ENCODE assay signal across 8 cellular contexts in the genomic region with DNA sequence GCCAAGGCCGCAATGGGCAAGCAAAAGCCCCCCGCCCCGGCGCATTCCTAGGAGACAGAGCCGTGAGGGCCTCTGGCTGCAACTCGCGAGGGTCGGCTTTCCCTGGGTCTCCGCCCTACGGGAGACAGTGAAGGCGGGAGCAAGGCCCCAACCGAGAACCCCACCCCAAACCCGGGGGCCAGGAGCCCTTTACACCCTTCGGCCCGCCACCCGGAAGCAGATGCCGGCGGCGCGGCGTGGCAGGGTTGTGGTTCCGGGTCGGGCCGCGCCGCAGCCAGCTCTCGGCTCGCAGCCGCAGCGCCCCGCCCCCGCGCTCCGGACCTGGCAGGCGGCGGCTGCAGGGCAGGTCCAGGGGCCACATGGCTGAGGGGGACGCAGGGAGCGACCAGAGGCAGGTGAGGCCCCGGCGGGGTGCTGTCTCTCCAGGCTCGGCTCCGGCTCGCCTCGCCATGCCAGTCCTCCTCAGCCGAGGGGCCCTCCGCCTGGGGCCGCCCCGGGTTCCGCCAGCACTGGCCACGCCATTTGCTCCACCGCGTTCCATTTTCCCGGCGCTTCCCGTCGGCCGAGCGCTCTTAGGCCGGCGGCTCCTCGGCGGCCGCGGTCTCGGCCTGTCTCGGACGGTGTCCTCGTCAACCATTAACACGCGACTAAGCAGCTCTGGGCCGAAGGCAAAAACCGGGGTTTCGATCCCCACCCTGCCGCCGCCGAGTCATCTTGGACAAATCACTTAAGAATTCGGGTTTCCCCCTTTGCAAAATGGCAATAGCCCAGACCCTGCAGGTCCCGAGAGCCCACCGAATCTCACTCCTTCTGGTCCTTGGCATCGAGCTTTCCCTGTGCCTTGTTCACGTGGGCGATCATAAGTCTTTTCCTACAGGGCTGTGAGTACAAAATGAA. TPM values are rescaled to one million over a fixed set of nuclear protein-coding genes. Genes with fewer than 3 reads are reported as not detected.
A peak's percentile ranks its signal among the peaks of the same experiment; 100 is the strongest.
DNase-seq lines count a peak whose midpoint lies in the region; FAIRE-seq and TF ChIP-seq lines count a peak whose summit lies in the region.

A gene with protein sequence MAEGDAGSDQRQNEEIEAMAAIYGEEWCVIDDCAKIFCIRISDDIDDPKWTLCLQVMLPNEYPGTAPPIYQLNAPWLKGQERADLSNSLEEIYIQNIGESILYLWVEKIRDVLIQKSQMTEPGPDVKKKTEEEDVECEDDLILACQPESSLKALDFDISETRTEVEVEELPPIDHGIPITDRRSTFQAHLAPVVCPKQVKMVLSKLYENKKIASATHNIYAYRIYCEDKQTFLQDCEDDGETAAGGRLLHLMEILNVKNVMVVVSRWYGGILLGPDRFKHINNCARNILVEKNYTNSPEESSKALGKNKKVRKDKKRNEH (plus strand): TSS at position 273 of the 897 bp plus-strand sequence. CDS start 87 bp downstream, at position 360.

- H2BK120ac ChIP-seq in trophoblast cell (ENCODE audit: insufficient read depth, low read length, poor library complexity), result peak within 1 kb of the TSS; percentile 48

- no peaks in the 10 kb centered on the region for H4K20me1 ChIP-seq in MM.1S (ENCODE audit: insufficient read depth, low read length)

- H3K36me3 ChIP-seq in MM.1S (replicated peaks; ENCODE audit: insufficient read depth, low read length), result no peaks in the 10 kb centered on the region
- H3K36me3 ChIP-seq in adipocyte (ENCODE audit: control insufficient read depth, insufficient read depth, low read length, severe bottlenecking), result peaks cover 8% of the 10 kb centered on the region
- peaks cover 0 to under 1% of the 10 kb centered on the region in 2 experiments for H3K36me3 ChIP-seq in trophoblast cell (ENCODE audit: control insufficient read depth in 1 of 2, insufficient read depth in 2 of 2, low read length in 2 of 2)
- H3K36me3 ChIP-seq in tibial artery, result peaks cover 0 to 10% (median 2%) of the 10 kb centered on the region in 3 donors

- FAIRE-seq in H54 (lab: Jason Lieb, UNC), result no peak

- H3K4me1 ChIP-seq in MM.1S (ENCODE audit: low read length), result no peaks in the 10 kb centered on the region; the same call in 1 of the 2 replicates
- peaks cover 16% of the 10 kb centered on the region for H3K4me1 ChIP-seq in adipocyte (ENCODE audit: control insufficient read depth, insufficient read depth, low read length)
- no peaks in the 10 kb centered on the region for H3K4me1 ChIP-seq in trophoblast cell (ENCODE audit: control insufficient read depth in 1 of 2, insufficient read depth in 2 of 2, low read length in 2 of 2)
- H3K4me1 ChIP-seq in tibial artery, result peaks cover 0 to 16% (median 3%) of the 10 kb centered on the region in 4 donors

- H4K8ac ChIP-seq in trophoblast cell (ENCODE audit: low read depth, low read length), result peak within 1 kb of the TSS; percentile 91

- peak within 1 kb of the TSS; percentile 77 for H2BK5ac ChIP-seq in trophoblast cell (ENCODE audit: low read depth, low read length, poor library complexity)

- H3K27me3 ChIP-seq in MM.1S (replicated peaks; ENCODE audit: insufficient read depth, low read length) (peaks cover 3% of the 10 kb centered on the region; the same call in 1 of the 2 replicates), adipocyte (replicated peaks; ENCODE audit: control insufficient read depth, insufficient read depth, low read length) (peaks cover 18% of the 10 kb centered on the region), trophoblast cell (ENCODE audit: insufficient read depth, low read length) (no peaks in the 10 kb centered on the region), tibial artery (peaks cover 0 to 2% of the 10 kb centered on the region in 2 donors)

- H4K91ac ChIP-seq in trophoblast cell (ENCODE audit: low read depth, low read length), result peak within 1 kb of the TSS; percentile 84

- H2BK12ac ChIP-seq in trophoblast cell (ENCODE audit: low read length), result no peak within 1 kb of the TSS

- H3K9ac ChIP-seq in MM.1S (ENCODE audit: low read length), result peak within 1 kb of the TSS; percentile 68
- H3K9ac ChIP-seq in adipocyte (ENCODE audit: low read length), result peak within 1 kb of the TSS; percentile 93
- peak within 1 kb of the TSS; percentile 86 for H3K9ac ChIP-seq in trophoblast cell (ENCODE audit: low read length)

- H4K12ac ChIP-seq in trophoblast cell (ENCODE audit: low read depth, low read length), result peak within 1 kb of the TSS; percentile 82

- H3K18ac ChIP-seq in trophoblast cell (ENCODE audit: low read length), result peak within 1 kb of the TSS; percentile 70

- H2AFZ ChIP-seq in MM.1S (ENCODE audit: low read length), result peak within 1 kb of the TSS; percentile 99
- peak within 1 kb of the TSS; percentile 71 for H2AFZ ChIP-seq in trophoblast cell (ENCODE audit: insufficient read depth, low read length, poor library complexity)

- H3K4me3 ChIP-seq in MM.1S (ENCODE audit: low read length) (peak within 1 kb of the TSS; percentile 78), adipocyte (ENCODE audit: low read length) (peak within 1 kb of the TSS; percentile 89), trophoblast cell (ENCODE audit: low read depth, low read length) (peak within 1 kb of the TSS; percentile 91), tibial artery (peak within 1 kb of the TSS; percentile 80 to 83)

- peak within 1 kb of the TSS; percentile 95 for H3K4ac ChIP-seq in trophoblast cell (ENCODE audit: low read depth, low read length)

- H3K9me3 ChIP-seq in MM.1S (replicated peaks; ENCODE audit: insufficient read depth, low read length), result no peaks in the 10 kb centered on the region
- H3K9me3 ChIP-seq in adipocyte (ENCODE audit: control insufficient read depth, low read length), result peaks cover 9% of the 10 kb centered on the region
- H3K9me3 ChIP-seq in trophoblast cell (ENCODE audit: insufficient read depth, low read depth, low read length), result no peaks in the 10 kb centered on the region
- H3K9me3 ChIP-seq in tibial artery, result no peaks in the 10 kb centered on the region

- TF ChIP-seq CTCF in MM.1S (IDR thresholded peaks at IDR 0.05; ENCODE audit: low read length) (no peak), tibial artery (IDR thresholded peaks at IDR 0.05) (no peak)

- peak within 1 kb of the TSS; percentile 71 for H2AK5ac ChIP-seq in trophoblast cell (ENCODE audit: low read length)

- H3K4me2 ChIP-seq in MM.1S (ENCODE audit: low read depth, low read length), result peak within 1 kb of the TSS; percentile 74
- H3K4me2 ChIP-seq in trophoblast cell (ENCODE audit: low read length), result peak within 1 kb of the TSS; percentile 64

- H3K79me2 ChIP-seq in MM.1S (ENCODE audit: low read length) (no peaks in the 10 kb centered on the region), trophoblast cell (ENCODE audit: control insufficient read depth, insufficient read depth, low read length, poor library complexity) (peaks cover 9% of the 10 kb centered on the region)

- no peaks in the 10 kb centered on the region for H3K9me2 ChIP-seq in MM.1S (replicated peaks; ENCODE audit: insufficient read depth, low read length)

- WGBS in trophoblast cell (ENCODE audit: extremely low coverage, insufficient coverage, insufficient read length), result no CpG with 5 or more reads among the region's 82 CpGs

- H3K27ac ChIP-seq in MM.1S (ENCODE audit: low read length) (peak within 1 kb of the TSS; percentile 20; the same call in 1 of the 2 replicates), trophoblast cell (ENCODE audit: low read depth, low read length) (peak within 1 kb of the TSS; percentile 87), tibial artery (peak within 1 kb of the TSS; percentile 84 to 86)

- peak within 1 kb of the TSS; percentile 87 for H3K14ac ChIP-seq in trophoblast cell (ENCODE audit: low read length)

- H3F3A ChIP-seq in MM.1S (ENCODE audit: insufficient read depth, low read length), result no peaks in the 10 kb centered on the region

- H3K23ac ChIP-seq in trophoblast cell (ENCODE audit: low read length), result no peak within 1 kb of the TSS

- DNase-seq in GM03348 (ENCODE audit: low spot score) (peak; percentile 95), H54 (ENCODE audit: insufficient read length, low spot score) (peak; percentile 34), MM.1S (peak; percentile 78), T follicular helper cell (ENCODE audit: low read depth) (peak; percentile 56), adipocyte (ENCODE audit: low read depth) (peak; percentile 89), cardiac septum (ENCODE audit: low spot score) (peak; percentile 90), trophoblast cell (peak; percentile 79 to 88), tibial artery (peak; percentile 65 to 87)

- H3K79me1 ChIP-seq in trophoblast cell (ENCODE audit: low read length), result peaks cover 9% of the 10 kb centered on the region

- peak; percentile 47; the same call in 1 of the 2 replicates for TF ChIP-seq POLR2A in H54 (IDR thresholded peaks at IDR 0.05; ENCODE audit: low read depth, low read length)

- intact Hi-C loops in cardiac septum (cut with DNase I), result loop anchor here (10.0 kb wide), 1 partner anchor 232 kb away; no protein-coding TSS in a partner anchor
- intact Hi-C loops in tibial artery (cut with DNase I; ENCODE audit: low total_unique reads), result loop anchor here (1.0 to 10.0 kb wide), 3 partner anchors 28 to 72 kb away; no protein-coding TSS in a partner anchor

RNA-seq across cellular contexts. Expression of the gene that starts here (rescaled TPM):
- 24.5 TPM for total RNA-seq in cardiac septum
- 18.7 and 21.6 TPM in 2 replicates for polyA plus RNA-seq in trophoblast cell (2013)

Comparison
In these comparisons a context has a peak if more than half of its experiments do, and no peak if none do; other contexts are left out.
1. Peak in every context shown above with its lines: DNase-seq, H3K4me3 ChIP-seq and H3K27ac ChIP-seq.
2. DNase-seq: peak in every context shown above with its lines; median percentile 95 in GM03348; 90 in cardiac septum; 89 in adipocyte; 84 in trophoblast cell; 78 in MM.1S; 76 in tibial artery; 56 in T follicular helper cell; 34 in H54.
3. H3K27ac ChIP-seq: peak in every context shown above with its lines; median percentile 87 in trophoblast cell; 85 in tibial artery; 20 in MM.1S.